ENCODE assay signal across 3 cellular contexts in the genomic region with DNA sequence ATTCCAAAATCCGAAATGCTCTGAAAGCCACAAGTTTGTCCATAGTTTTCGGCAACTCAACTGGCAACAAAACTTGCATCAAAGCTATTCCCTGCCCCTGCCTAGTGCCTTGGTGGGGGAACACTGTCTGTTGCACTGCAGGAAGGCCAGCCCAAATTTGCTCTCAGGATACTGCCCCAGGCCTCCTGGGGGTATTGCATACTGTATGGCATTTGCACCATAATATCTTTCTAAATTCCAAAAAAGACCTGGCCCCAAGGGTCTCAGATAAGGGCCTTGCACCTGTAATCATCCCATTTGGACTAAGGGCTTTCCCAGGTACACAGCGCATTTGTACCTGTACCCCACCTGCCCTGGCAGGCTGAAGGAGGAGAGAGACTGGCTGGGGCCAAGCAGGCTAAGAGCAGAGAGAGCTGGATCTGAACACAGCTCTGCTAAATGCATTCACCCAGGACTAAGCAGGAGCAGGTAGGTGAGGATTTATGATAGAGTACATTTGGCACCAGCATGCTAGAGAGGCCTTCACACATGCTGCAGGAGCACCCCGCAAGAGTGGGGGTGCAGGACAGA.
TF ChIP-seq lines count a peak whose summit lies in the region.

No MANE protein-coding gene starts in this region.

TF ChIP-seq in SK-N-SH, 30 proteins besides CTCF, POLR2A, EP300 and RAD21 (continues in another document):
- TF ChIP-seq FOXM1 (IDR thresholded peaks at IDR 0.05; ENCODE audit: low read depth) (no peak), CHD2 (IDR thresholded peaks at IDR 0.05; ENCODE audit: low read length, partially characterized antibody) (no peak), FOSL2 (IDR thresholded peaks at IDR 0.05; ENCODE audit: borderline replicate concordance, low read depth) (no peak), NFIC (IDR thresholded peaks at IDR 0.05; ENCODE audit: borderline replicate concordance) (no peak), ELF1 (IDR thresholded peaks at IDR 0.05) (no peak), GABPA (IDR thresholded peaks at IDR 0.05; ENCODE audit: low read depth) (no peak), RFX5 (IDR thresholded peaks at IDR 0.05; ENCODE audit: low read length) (no peak), YY1 (IDR thresholded peaks at IDR 0.05; ENCODE audit: low read depth) (no peak), NRF1 (IDR thresholded peaks at IDR 0.05; ENCODE audit: low read depth, low read length) (no peak), EZH2phosphoT487 (IDR thresholded peaks at IDR 0.05; ENCODE audit: borderline replicate concordance, low read depth) (no peak), FOXJ3 (CRISPR knock-in tag; IDR thresholded peaks at IDR 0.05) (no peak), RXRA (IDR thresholded peaks at IDR 0.05; ENCODE audit: borderline replicate concordance, low read depth) (no peak), SIN3A (IDR thresholded peaks at IDR 0.05; ENCODE audit: borderline replicate concordance, low read depth, low read length) (no peak), POLR2AphosphoS5 (IDR thresholded peaks at IDR 0.05; ENCODE audit: low read depth, low read length) (no peak)
- TF ChIP-seq, protein P1, sequence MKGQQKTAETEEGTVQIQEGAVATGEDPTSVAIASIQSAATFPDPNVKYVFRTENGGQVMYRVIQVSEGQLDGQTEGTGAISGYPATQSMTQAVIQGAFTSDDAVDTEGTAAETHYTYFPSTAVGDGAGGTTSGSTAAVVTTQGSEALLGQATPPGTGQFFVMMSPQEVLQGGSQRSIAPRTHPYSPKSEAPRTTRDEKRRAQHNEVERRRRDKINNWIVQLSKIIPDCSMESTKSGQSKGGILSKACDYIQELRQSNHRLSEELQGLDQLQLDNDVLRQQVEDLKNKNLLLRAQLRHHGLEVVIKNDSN (IDR thresholded peaks at IDR 0.05; ENCODE audit: borderline replicate concordance, low read depth), result no peak
- TF ChIP-seq, protein P2, sequence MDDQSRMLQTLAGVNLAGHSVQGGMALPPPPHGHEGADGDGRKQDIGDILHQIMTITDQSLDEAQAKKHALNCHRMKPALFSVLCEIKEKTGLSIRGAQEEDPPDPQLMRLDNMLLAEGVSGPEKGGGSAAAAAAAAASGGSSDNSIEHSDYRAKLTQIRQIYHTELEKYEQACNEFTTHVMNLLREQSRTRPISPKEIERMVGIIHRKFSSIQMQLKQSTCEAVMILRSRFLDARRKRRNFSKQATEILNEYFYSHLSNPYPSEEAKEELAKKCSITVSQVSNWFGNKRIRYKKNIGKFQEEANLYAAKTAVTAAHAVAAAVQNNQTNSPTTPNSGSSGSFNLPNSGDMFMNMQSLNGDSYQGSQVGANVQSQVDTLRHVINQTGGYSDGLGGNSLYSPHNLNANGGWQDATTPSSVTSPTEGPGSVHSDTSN (IDR thresholded peaks at IDR 0.05), result no peak
- TF ChIP-seq, protein P3, sequence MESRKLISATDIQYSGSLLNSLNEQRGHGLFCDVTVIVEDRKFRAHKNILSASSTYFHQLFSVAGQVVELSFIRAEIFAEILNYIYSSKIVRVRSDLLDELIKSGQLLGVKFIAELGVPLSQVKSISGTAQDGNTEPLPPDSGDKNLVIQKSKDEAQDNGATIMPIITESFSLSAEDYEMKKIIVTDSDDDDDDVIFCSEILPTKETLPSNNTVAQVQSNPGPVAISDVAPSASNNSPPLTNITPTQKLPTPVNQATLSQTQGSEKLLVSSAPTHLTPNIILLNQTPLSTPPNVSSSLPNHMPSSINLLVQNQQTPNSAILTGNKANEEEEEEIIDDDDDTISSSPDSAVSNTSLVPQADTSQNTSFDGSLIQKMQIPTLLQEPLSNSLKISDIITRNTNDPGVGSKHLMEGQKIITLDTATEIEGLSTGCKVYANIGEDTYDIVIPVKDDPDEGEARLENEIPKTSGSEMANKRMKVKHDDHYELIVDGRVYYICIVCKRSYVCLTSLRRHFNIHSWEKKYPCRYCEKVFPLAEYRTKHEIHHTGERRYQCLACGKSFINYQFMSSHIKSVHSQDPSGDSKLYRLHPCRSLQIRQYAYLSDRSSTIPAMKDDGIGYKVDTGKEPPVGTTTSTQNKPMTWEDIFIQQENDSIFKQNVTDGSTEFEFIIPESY (IDR thresholded peaks at IDR 0.05; ENCODE audit: borderline replicate concordance, low read depth), result no peak
- TF ChIP-seq, protein P4, sequence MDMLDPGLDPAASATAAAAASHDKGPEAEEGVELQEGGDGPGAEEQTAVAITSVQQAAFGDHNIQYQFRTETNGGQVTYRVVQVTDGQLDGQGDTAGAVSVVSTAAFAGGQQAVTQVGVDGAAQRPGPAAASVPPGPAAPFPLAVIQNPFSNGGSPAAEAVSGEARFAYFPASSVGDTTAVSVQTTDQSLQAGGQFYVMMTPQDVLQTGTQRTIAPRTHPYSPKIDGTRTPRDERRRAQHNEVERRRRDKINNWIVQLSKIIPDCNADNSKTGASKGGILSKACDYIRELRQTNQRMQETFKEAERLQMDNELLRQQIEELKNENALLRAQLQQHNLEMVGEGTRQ (IDR thresholded peaks at IDR 0.05; ENCODE audit: borderline replicate concordance, low read depth, low read length), result no peak

TF ChIP-seq in SK-N-SH treated with all-trans-retinoic acid at 6 μM for 48 hours, 23 proteins besides CTCF, POLR2A, EP300 and RAD21:
- TF ChIP-seq OSR1 (CRISPR knock-in tag; IDR thresholded peaks at IDR 0.05) (no peak), ISL1 (CRISPR knock-in tag; IDR thresholded peaks at IDR 0.05) (no peak), ZNF8 (CRISPR knock-in tag; IDR thresholded peaks at IDR 0.05) (no peak), ESRRG (CRISPR knock-in tag; IDR thresholded peaks at IDR 0.05) (no peak), SNAI2 (CRISPR knock-in tag; IDR thresholded peaks at IDR 0.05) (no peak), ZFP30 (CRISPR knock-in tag; IDR thresholded peaks at IDR 0.05) (no peak), ZNF565 (CRISPR knock-in tag; conservative IDR thresholded peaks at IDR 0.05; ENCODE audit: low read depth) (no peak), GLIS3 (CRISPR knock-in tag; IDR thresholded peaks at IDR 0.05) (no peak), BACH2 (CRISPR knock-in tag; IDR thresholded peaks at IDR 0.05; ENCODE audit: borderline replicate concordance) (no peak), TCF4 (CRISPR knock-in tag; IDR thresholded peaks at IDR 0.05; ENCODE audit: borderline replicate concordance) (no peak), ZFP3 (CRISPR knock-in tag; IDR thresholded peaks at IDR 0.05) (no peak), CSDC2 (CRISPR knock-in tag; IDR thresholded peaks at IDR 0.05) (no peak), PPARA (CRISPR knock-in tag; IDR thresholded peaks at IDR 0.05; ENCODE audit: borderline replicate concordance) (no peak)
- TF ChIP-seq, protein P5, sequence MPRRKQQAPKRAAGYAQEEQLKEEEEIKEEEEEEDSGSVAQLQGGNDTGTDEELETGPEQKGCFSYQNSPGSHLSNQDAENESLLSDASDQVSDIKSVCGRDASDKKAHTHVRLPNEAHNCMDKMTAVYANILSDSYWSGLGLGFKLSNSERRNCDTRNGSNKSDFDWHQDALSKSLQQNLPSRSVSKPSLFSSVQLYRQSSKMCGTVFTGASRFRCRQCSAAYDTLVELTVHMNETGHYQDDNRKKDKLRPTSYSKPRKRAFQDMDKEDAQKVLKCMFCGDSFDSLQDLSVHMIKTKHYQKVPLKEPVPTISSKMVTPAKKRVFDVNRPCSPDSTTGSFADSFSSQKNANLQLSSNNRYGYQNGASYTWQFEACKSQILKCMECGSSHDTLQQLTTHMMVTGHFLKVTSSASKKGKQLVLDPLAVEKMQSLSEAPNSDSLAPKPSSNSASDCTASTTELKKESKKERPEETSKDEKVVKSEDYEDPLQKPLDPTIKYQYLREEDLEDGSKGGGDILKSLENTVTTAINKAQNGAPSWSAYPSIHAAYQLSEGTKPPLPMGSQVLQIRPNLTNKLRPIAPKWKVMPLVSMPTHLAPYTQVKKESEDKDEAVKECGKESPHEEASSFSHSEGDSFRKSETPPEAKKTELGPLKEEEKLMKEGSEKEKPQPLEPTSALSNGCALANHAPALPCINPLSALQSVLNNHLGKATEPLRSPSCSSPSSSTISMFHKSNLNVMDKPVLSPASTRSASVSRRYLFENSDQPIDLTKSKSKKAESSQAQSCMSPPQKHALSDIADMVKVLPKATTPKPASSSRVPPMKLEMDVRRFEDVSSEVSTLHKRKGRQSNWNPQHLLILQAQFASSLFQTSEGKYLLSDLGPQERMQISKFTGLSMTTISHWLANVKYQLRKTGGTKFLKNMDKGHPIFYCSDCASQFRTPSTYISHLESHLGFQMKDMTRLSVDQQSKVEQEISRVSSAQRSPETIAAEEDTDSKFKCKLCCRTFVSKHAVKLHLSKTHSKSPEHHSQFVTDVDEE (CRISPR knock-in tag; IDR thresholded peaks at IDR 0.05), result no peak
- TF ChIP-seq, protein P6, sequence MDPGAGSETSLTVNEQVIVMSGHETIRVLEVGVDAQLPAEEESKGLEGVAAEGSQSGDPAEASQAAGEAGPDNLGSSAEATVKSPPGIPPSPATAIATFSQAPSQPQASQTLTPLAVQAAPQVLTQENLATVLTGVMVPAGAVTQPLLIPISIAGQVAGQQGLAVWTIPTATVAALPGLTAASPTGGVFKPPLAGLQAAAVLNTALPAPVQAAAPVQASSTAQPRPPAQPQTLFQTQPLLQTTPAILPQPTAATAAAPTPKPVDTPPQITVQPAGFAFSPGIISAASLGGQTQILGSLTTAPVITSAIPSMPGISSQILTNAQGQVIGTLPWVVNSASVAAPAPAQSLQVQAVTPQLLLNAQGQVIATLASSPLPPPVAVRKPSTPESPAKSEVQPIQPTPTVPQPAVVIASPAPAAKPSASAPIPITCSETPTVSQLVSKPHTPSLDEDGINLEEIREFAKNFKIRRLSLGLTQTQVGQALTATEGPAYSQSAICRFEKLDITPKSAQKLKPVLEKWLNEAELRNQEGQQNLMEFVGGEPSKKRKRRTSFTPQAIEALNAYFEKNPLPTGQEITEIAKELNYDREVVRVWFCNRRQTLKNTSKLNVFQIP (CRISPR knock-in tag; IDR thresholded peaks at IDR 0.05; ENCODE audit: borderline replicate concordance, low read depth), result no peak

TF ChIP-seq in H1, 55 proteins besides CTCF, POLR2A, EP300 and RAD21:
- no peak for TF ChIP-seq NANOG (IDR thresholded peaks at IDR 0.05; ENCODE audit: insufficient read depth, low read depth, low read length, poor library complexity, severe bottlenecking)
- TF ChIP-seq CREB1 (IDR thresholded peaks at IDR 0.05), result no peak
- no peak for TF ChIP-seq EGR1 (IDR thresholded peaks at IDR 0.05; ENCODE audit: borderline replicate concordance, low read depth, low read length)
- TF ChIP-seq JUND (IDR thresholded peaks at IDR 0.05; ENCODE audit: low read length), result no peak
- no peak for TF ChIP-seq CHD1 (IDR thresholded peaks at IDR 0.05; ENCODE audit: low read depth, low read length)
- no peak for TF ChIP-seq NRF1 (IDR thresholded peaks at IDR 0.05; ENCODE audit: low read depth, low read length)
- no peak for TF ChIP-seq SIRT6 (IDR thresholded peaks at IDR 0.05; ENCODE audit: low read length)
